29 cellular contexts compared by ENCODE assay signal in genomic region chr16:16782153-16782552, GRCh38.
DNase-seq lines count a peak whose midpoint lies in the region; ATAC-seq, FAIRE-seq and TF ChIP-seq lines count a peak whose summit lies in the region.
"Had no signal": no experiment of that assay in that cellular context is flagged by ENCODE, and none has a peak within 500 bp of the region (broad histone marks: within the 10 kb centered on the region; RNA-seq: fewer than 3 reads in every experiment).

No MANE protein-coding gene starts in this region.

- CTCF ChIA-PET in K562 (lab: Yijun Ruan, JAX; ENCODE audit: low intra/inter-chr PET ratio), result no interaction called here

- H4K20me1 ChIP-seq in K562 (replicated peaks; ENCODE audit: control insufficient read depth, insufficient read depth, low read length), result no peaks in the 10 kb centered on the region
- H4K20me1 ChIP-seq: BLaER1 had no signal

- FAIRE-seq in K562 (lab: Jason Lieb, UNC), result no peak
- FAIRE-seq: A204.1, GM12878, GM12892, GM18507, GM19239 had no signal

- in situ Hi-C loops in SK-MEL-5 (cut with HindIII; ENCODE audit: low pct_unique_long_range_greater_than_20kb, low sequenced_read_pairs) (no loop called here), K562 (cut with MboI) (no loop called here)

- WGBS in K562 (ENCODE audit: insufficient coverage, low coverage, missing lambda C conversion rate), result 33% methylated on average over 4 of the region's 4 CpGs
- no CpG with 5 or more reads among the region's 4 CpGs for WGBS in mesendoderm (ENCODE audit: extremely low coverage, insufficient coverage, low lambda C conversion rate)

- H3K4me2 ChIP-seq in K562 (ENCODE audit: insufficient read depth, low read length) (no peak overlapping the region), mesendoderm (ENCODE audit: low read length) (no peak overlapping the region)
- H3K4me2 ChIP-seq: BLaER1 had no signal

- no peaks in the 10 kb centered on the region for H3K9me3 Mint-ChIP-seq in activated naive CD8-positive, alpha-beta T cell treated with anti-CD3 and anti-CD28 coated beads, Interleukin-2, amount 50 U/mL, for 24 hours
- H3K9me3 Mint-ChIP-seq: CD4-positive, alpha-beta memory T cell; CD4-positive, CD25-positive, alpha-beta regulatory T cell had no signal

- no peak overlapping the region for H2BK120ac ChIP-seq in mesendoderm (ENCODE audit: low read depth, low read length)

- TF ChIP-seq RAD21 in K562 (CRISPR knock-in tag; conservative IDR thresholded peaks at IDR 0.05 in 1 of 2, IDR thresholded peaks at IDR 0.05 in 1 of 2), result no peak

- no peak overlapping the region for H2BK5ac ChIP-seq in mesendoderm (ENCODE audit: low read length)

- peak; percentile 64 for ATAC-seq in K562
- no peak for ATAC-seq in activated naive CD8-positive, alpha-beta T cell treated with anti-CD3 and anti-CD28 coated beads, Interleukin-2, amount 50 U/mL, for 24 hours
- ATAC-seq: GM12878 had no signal

- H3K36me3 ChIP-seq in K562 (ENCODE audit: control insufficient read depth, insufficient read depth, low read length) (peaks cover 16% of the 10 kb centered on the region; the same call in 1 of the 3 replicates), mesendoderm (ENCODE audit: control insufficient read depth, insufficient read depth, low read length) (no peaks in the 10 kb centered on the region)
- H3K36me3 ChIP-seq: BE2C, BLaER1 had no signal

- no peak overlapping the region for H3K4ac ChIP-seq in mesendoderm (ENCODE audit: low read depth, low read length)

- H3K9ac ChIP-seq in K562 (ENCODE audit: insufficient read depth in 1 of 2, low read depth in 2 of 2, low read length in 2 of 2) (no peak overlapping the region), mesendoderm (ENCODE audit: low read length) (no peak overlapping the region)
- H3K9ac ChIP-seq: BLaER1 had no signal

- no peak for TF ChIP-seq EP300 in K562 (IDR thresholded peaks at IDR 0.05; ENCODE audit: low read length)

- H2AFZ ChIP-seq in K562 (ENCODE audit: low read depth, low read length), result no peak overlapping the region

- H2AK5ac ChIP-seq in mesendoderm (ENCODE audit: low read length), result no peak overlapping the region

- no peaks in the 10 kb centered on the region for H3K27me3 ChIP-seq in K562 (ENCODE audit: control insufficient read depth in 2 of 2, insufficient read depth in 2 of 2, low read length in 2 of 2)
- no peaks in the 10 kb centered on the region for H3K27me3 ChIP-seq in mesendoderm (ENCODE audit: insufficient read depth, low read length, poor library complexity)
- H3K27me3 ChIP-seq: BE2C, BLaER1 had no signal

- BruUV-seq in K562 (replicated peaks; lab: Mats Ljungman, UMichigan), result no TSS peak

- H3K4me3 ChIP-seq in Jurkat, Clone E6-1 (ENCODE audit: low read length), result no peak overlapping the region
- H3K4me3 ChIP-seq in K562 (no peak overlapping the region), mesendoderm (ENCODE audit: low read length) (no peak overlapping the region)
- H3K4me3 ChIP-seq: BLaER1, GM12878 had no signal

- H3K36me3 Mint-ChIP-seq in activated naive CD8-positive, alpha-beta T cell treated with anti-CD3 and anti-CD28 coated beads, Interleukin-2, amount 50 U/mL, for 24 hours (ENCODE audit: low read depth), result no peaks in the 10 kb centered on the region
- H3K36me3 Mint-ChIP-seq: CD14-positive monocyte; CD4-positive, alpha-beta memory T cell; CD4-positive, CD25-positive, alpha-beta regulatory T cell; CD8-positive, alpha-beta memory T cell had no signal

- no peaks in the 10 kb centered on the region for H3K27me3 Mint-ChIP-seq in activated naive CD8-positive, alpha-beta T cell treated with anti-CD3 and anti-CD28 coated beads, Interleukin-2, amount 50 U/mL, for 24 hours

- H3K23ac ChIP-seq in mesendoderm (ENCODE audit: low read length), result no peak overlapping the region

- no peaks in the 10 kb centered on the region for H3K9me3 ChIP-seq in K562 (replicated peaks; ENCODE audit: control insufficient read depth, insufficient read depth, low read depth, low read length)
- H3K9me3 ChIP-seq: BE2C, BLaER1 had no signal

- H3K18ac ChIP-seq in mesendoderm (ENCODE audit: low read length), result no peak overlapping the region

- DNase-seq in Jurkat, Clone E6-1 (ENCODE audit: low read depth, low spot score), result peak; percentile 1
- DNase-seq in SK-MEL-5 (ENCODE audit: low read depth, low spot score) (peak; percentile 64), K562 (ENCODE audit: extremely low read depth in 1 of 4, low spot score in 3 of 4) (peak in 1 of 4 experiments; percentile 14), mesendoderm (peak; percentile 68), GM19240 (ENCODE audit: insufficient read length, low spot score) (no peak), anterior cingulate cortex (lab: John Stamatoyannopoulos, UW) (no peak)
- no peak for DNase-seq in activated naive CD8-positive, alpha-beta T cell treated with anti-CD3 and anti-CD28 coated beads, Interleukin-2, amount 50 U/mL, for 24 hours
- DNase-seq: 8988T; ACHN; BE2C; C1 segment of cervical spinal cord; CD4-positive, alpha-beta memory T cell; CD4-positive, CD25-positive, alpha-beta regulatory T cell; CD8-positive, alpha-beta memory T cell; COR-L47; DMS 273 treated with DMSO at 0.1 percent for 48 hours; DMS153; DMS53; DMS79; DND-41; EL; GDM1 had no signal

- H3K79me1 ChIP-seq in mesendoderm (ENCODE audit: low read length), result no peaks in the 10 kb centered on the region

- H3K4me1 ChIP-seq in K562 (replicated peaks in 1 of 2; ENCODE audit: control insufficient read depth in 2 of 2, insufficient read depth in 2 of 2, low read length in 2 of 2), result peaks cover 4 to 9% of the 10 kb centered on the region in 2 experiments; a peak in 3 of 5 replicates
- H3K4me1 ChIP-seq in mesendoderm (ENCODE audit: control insufficient read depth, low read depth, low read length), result peaks cover 10% of the 10 kb centered on the region
- H3K4me1 ChIP-seq: BE2C, BLaER1 had no signal

- intact Hi-C loops in K562 (cut with micrococcal nuclease), result no loop called here

- H3K56ac ChIP-seq in mesendoderm (ENCODE audit: low read length), result no peak overlapping the region

- H3K9me1 ChIP-seq in K562 (ENCODE audit: control insufficient read depth, insufficient read depth, low read length), result no peaks in the 10 kb centered on the region

- no peak for TF ChIP-seq POLR2A in K562 (conservative IDR thresholded peaks at IDR 0.05)

- H3K27ac ChIP-seq in K562 (ENCODE audit: extremely low read depth, low read depth, low read length) (no peak overlapping the region), mesendoderm (ENCODE audit: low read depth, low read length) (no peak overlapping the region)
- H3K27ac ChIP-seq: BLaER1 had no signal

- H3K4me1 Mint-ChIP-seq in activated naive CD8-positive, alpha-beta T cell treated with anti-CD3 and anti-CD28 coated beads, Interleukin-2, amount 50 U/mL, for 24 hours, result no peaks in the 10 kb centered on the region
- H3K4me1 Mint-ChIP-seq: CD14-positive monocyte; CD4-positive, alpha-beta memory T cell; CD4-positive, CD25-positive, alpha-beta regulatory T cell; CD8-positive, alpha-beta memory T cell had no signal

- POLR2A ChIA-PET in K562 (lab: Yijun Ruan, JAX), result interaction anchor here (1.8 kb wide), 1 partner anchor 17 kb away, joined by 3 read pairs; no protein-coding TSS in a partner anchor

- H4K8ac ChIP-seq in mesendoderm (ENCODE audit: low read depth, low read length), result no peak overlapping the region

- no peaks in the 10 kb centered on the region for H3K79me2 ChIP-seq in K562 (ENCODE audit: control insufficient read depth, insufficient read depth, low read length)
- H3K79me2 ChIP-seq in mesendoderm (ENCODE audit: control insufficient read depth, insufficient read depth, low read length), result no peaks in the 10 kb centered on the region

- no peak overlapping the region for H4K5ac ChIP-seq in mesendoderm (ENCODE audit: low read length)

- H3K27ac Mint-ChIP-seq in activated naive CD8-positive, alpha-beta T cell treated with anti-CD3 and anti-CD28 coated beads, Interleukin-2, amount 50 U/mL, for 24 hours, result no peak overlapping the region
- H3K27ac Mint-ChIP-seq: CD4-positive, alpha-beta memory T cell; CD4-positive, CD25-positive, alpha-beta regulatory T cell had no signal

- H2BK15ac ChIP-seq in mesendoderm (replicated peaks; ENCODE audit: low read depth), result no peak overlapping the region

- no peak overlapping the region for H3K4me3 Mint-ChIP-seq in activated naive CD8-positive, alpha-beta T cell treated with anti-CD3 and anti-CD28 coated beads, Interleukin-2, amount 50 U/mL, for 24 hours
- H3K4me3 Mint-ChIP-seq: CD14-positive monocyte; CD4-positive, alpha-beta memory T cell; CD4-positive, CD25-positive, alpha-beta regulatory T cell; CD8-positive, alpha-beta memory T cell had no signal

- no peak for TF ChIP-seq CTCF in K562 (IDR thresholded peaks at IDR 0.05 in 2 of 3, conservative IDR thresholded peaks at IDR 0.05 in 1 of 3; ENCODE audit: insufficient read depth in 2 of 3, low read depth in 1 of 3, low read length in 3 of 3)

TF ChIP-seq in K562, 482 proteins besides CTCF, POLR2A, EP300 and RAD21 (continues in another document):
- TF ChIP-seq E2F5 (CRISPR knock-in tag; IDR thresholded peaks at IDR 0.05) (no peak), TAF9B (IDR thresholded peaks at IDR 0.05; ENCODE audit: partially characterized antibody) (no peak), RNF219 (CRISPR knock-in tag; IDR thresholded peaks at IDR 0.05) (no peak)

Comparison
In these comparisons a context has a peak if more than half of its experiments do, and no peak if none do; other contexts are left out.
1. DNase-seq: peak in Jurkat, Clone E6-1 (single experiment), SK-MEL-5 (single experiment) and mesendoderm (single experiment); none in activated naive CD8-positive, alpha-beta T cell treated with anti-CD3 and anti-CD28 coated beads, Interleukin-2, amount 50 U/mL, for 24 hours (single experiment), GM19240 (single experiment) and anterior cingulate cortex (0 of 58).